ENCODE assay signal across 14 cellular contexts in the genomic region with DNA sequence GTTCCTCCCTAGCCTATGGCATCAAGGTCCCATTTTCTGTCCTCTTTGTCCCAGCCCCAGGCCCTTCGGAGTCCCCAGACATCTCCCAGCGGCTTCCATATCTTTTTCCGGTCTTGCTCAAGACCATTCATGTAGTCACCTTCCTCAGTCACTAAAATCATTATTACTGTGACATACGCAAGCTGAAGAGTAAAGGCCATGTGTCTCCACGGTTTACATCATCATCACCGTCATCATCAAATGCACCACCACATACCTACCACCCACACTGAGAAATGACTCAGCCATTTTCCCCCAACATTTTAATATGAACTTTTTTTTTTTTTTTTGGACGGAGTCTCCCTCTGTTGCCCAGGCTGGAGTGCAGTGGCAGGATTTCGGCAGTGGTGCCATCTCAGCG. TPM values are rescaled to one million over a fixed set of nuclear protein-coding genes. Genes with fewer than 3 reads are reported as not detected.
A peak's percentile ranks its signal among the peaks of the same experiment; 100 is the strongest.
DNase-seq lines count a peak whose midpoint lies in the region; ATAC-seq and TF ChIP-seq lines count a peak whose summit lies in the region.
"Had no signal": no experiment of that assay in that cellular context is flagged by ENCODE, and none has a peak within 500 bp of the region (broad histone marks: within the 10 kb centered on the region; RNA-seq: fewer than 3 reads in every experiment).

No MANE protein-coding gene starts in this region.

- no peaks in the 10 kb centered on the region for H3K9me3 Mint-ChIP-seq in osteocyte (ENCODE audit: unreplicated experiment)
- H3K9me3 Mint-ChIP-seq: neural crest cell had no signal

- H3K4me3 ChIP-seq in testis: no peak overlapping the region
- H3K4me3 ChIP-seq: hepatocyte had no signal

- no peaks in the 10 kb centered on the region for H3K4me1 Mint-ChIP-seq in osteocyte (ENCODE audit: unreplicated experiment)
- H3K4me1 Mint-ChIP-seq: CD4-positive, CD25-positive, alpha-beta regulatory T cell; neural crest cell; WTC11 had no signal

- intact Hi-C loops in testis (cut with DNase I; ENCODE audit: low total_unique reads): no loop called here

- no peak for TF ChIP-seq POLR2A in testis (IDR thresholded peaks at IDR 0.05)

- H3K36me3 Mint-ChIP-seq in osteocyte (ENCODE audit: unreplicated experiment): no peaks in the 10 kb centered on the region
- H3K36me3 Mint-ChIP-seq: CD4-positive, CD25-positive, alpha-beta regulatory T cell; WTC11 had no signal

- H3K9me3 ChIP-seq in testis: no peaks in the 10 kb centered on the region

- no peak overlapping the region for H3K27ac ChIP-seq in testis
- H3K27ac ChIP-seq: hepatocyte had no signal

- no peaks in the 10 kb centered on the region for H3K36me3 ChIP-seq in testis (ENCODE audit: low read depth, missing control alignments)

- H3K27me3 ChIP-seq in testis: no peaks in the 10 kb centered on the region
- H3K27me3 ChIP-seq: hepatocyte had no signal

- ATAC-seq in GM21825 (IDR thresholded peaks at IDR 0.05; ENCODE audit: unreplicated experiment): no peak
- ATAC-seq: left ventricle myocardium superior, WTC11 had no signal

- H3K4me3 Mint-ChIP-seq in osteocyte (ENCODE audit: unreplicated experiment): no peak overlapping the region
- H3K4me3 Mint-ChIP-seq: CD4-positive, CD25-positive, alpha-beta regulatory T cell; neural crest cell; WTC11 had no signal

- WGBS in testis, 2 donors: 89 to 95% methylated on average over 9 of the region's 9 CpGs

- no peaks in the 10 kb centered on the region for H3K4me1 ChIP-seq in testis

- DNase-seq in A172 (ENCODE audit: low spot score) (peak; percentile 37), Daoy (ENCODE audit: low read depth) (peak; percentile 76), activated T-cell treated with anti-CD3 and anti-CD28 coated beads for 48 hours (ENCODE audit: low read depth) (peak; percentile 12), fibroblast of gingiva (ENCODE audit: low read depth) (peak; percentile 32), osteocyte (ENCODE audit: extremely low spot score, unreplicated experiment) (no peak), testis (no peak), glomerular visceral epithelial cell (ENCODE audit: extremely low spot score) (no peak)
- DNase-seq: left ventricle myocardium superior, SIG-M5 had no signal

- no peak overlapping the region for H3K27ac Mint-ChIP-seq in osteocyte (ENCODE audit: unreplicated experiment)
- H3K27ac Mint-ChIP-seq: WTC11 had no signal

- H3K27me3 Mint-ChIP-seq in osteocyte (ENCODE audit: unreplicated experiment): peaks cover 14% of the 10 kb centered on the region

- TF ChIP-seq CTCF in osteocyte (IDR thresholded peaks at IDR 0.05) (no peak), testis (IDR thresholded peaks at IDR 0.05) (no peak)

RNA-seq across cellular contexts. Expression of a gene that starts 43.4 kb away (rescaled TPM):
- 4.6 and 6.0 TPM in 2 replicates for total RNA-seq in A172 (2014; rRNA removed; shearing (Covaris generic))
- 1.0 and 4.8 TPM in 2 replicates for total RNA-seq in Daoy (2014; rRNA removed; shearing (Covaris generic))
- total RNA-seq in osteocyte (not detected in 2 replicates), testis (10 to 100 TPM; 22.0 to 73.3 TPM)
- polyA plus RNA-seq in testis (ENCODE audit: insufficient read depth, low read depth, low replicate concordance): 59.0 TPM
- total RNA-seq: CD4-positive, CD25-positive, alpha-beta regulatory T cell; left ventricle myocardium superior had no signal
- polyA plus RNA-seq: CD4-positive, CD25-positive, alpha-beta regulatory T cell had no signal

Comparison
In these comparisons a context has a peak if more than half of its experiments do, and no peak if none do; other contexts are left out.
1. DNase-seq: peak in A172 (single experiment), Daoy (single experiment), activated T-cell treated with anti-CD3 and anti-CD28 coated beads for 48 hours (single experiment) and fibroblast of gingiva (single experiment); none in osteocyte (single experiment), testis (single experiment) and glomerular visceral epithelial cell (single experiment).